16 cellular contexts compared by ENCODE assay signal in the genomic region with DNA sequence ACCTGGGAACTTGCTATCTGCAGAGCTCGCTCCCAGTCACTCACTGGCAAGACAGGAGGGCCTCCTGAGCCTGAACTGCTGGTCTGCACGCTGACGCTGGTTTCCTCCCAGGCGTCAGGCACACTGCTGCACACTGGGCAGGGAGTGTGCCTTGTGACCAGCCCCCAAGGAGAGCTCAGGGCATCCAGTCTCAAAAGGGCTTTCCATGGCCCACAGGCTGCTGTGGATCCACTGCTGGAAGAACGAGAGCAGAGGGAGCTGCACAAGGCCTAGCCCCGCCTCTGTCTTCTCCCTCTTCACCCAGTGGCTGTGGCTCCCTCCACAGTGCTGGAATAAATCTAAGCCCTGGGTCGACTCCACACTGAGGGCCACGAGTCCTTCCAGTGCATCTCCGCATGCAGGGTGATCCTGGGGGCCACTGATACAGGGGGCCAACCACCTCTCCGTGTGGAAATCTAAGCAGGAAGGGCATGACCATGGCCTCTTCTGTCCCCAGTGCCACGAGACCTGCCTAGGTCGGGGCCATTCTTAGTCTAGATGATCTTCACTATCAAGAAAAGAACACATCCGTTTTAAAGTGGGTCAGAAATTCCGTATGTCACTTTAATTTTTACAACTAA.
A peak's percentile ranks its signal among the peaks of the same experiment; 100 is the strongest.
DNase-seq lines count a peak whose midpoint lies in the region; ATAC-seq and TF ChIP-seq lines count a peak whose summit lies in the region.
"Had no signal": no experiment of that assay in that cellular context is flagged by ENCODE, and none has a peak within 500 bp of the region (broad histone marks: within the 10 kb centered on the region; RNA-seq: fewer than 3 reads in every experiment).

No MANE protein-coding gene starts in this region.

- no peak for TF ChIP-seq CTCF in heart left ventricle (IDR thresholded peaks at IDR 0.05)
- TF ChIP-seq CTCF in osteoblast (IDR thresholded peaks at IDR 0.05; ENCODE audit: extremely low read depth, low read depth, low read length): no peak

- H3K4me3 ChIP-seq in heart left ventricle (no peak overlapping the region), osteoblast (ENCODE audit: insufficient read depth, low read length) (no peak overlapping the region)
- H3K4me3 ChIP-seq: A549, GM23248, HAP-1 had no signal

- no peak overlapping the region for H2AFZ ChIP-seq in osteoblast (ENCODE audit: low read length)
- H2AFZ ChIP-seq: GM23248 had no signal

- ATAC-seq in Right ventricle myocardium superior (ENCODE audit: poor library complexity): no peak
- ATAC-seq in heart left ventricle: no peak
- ATAC-seq in HG02798 (IDR thresholded peaks at IDR 0.05; ENCODE audit: poor library complexity, unreplicated experiment): no peak
- no peak for ATAC-seq in HG02642 (IDR thresholded peaks at IDR 0.05; ENCODE audit: poor library complexity, unreplicated experiment)
- ATAC-seq: A549 had no signal

- no peak overlapping the region for H3K27ac Mint-ChIP-seq in activated CD4-positive, alpha-beta memory T cell treated with anti-CD3 and anti-CD28 coated beads for 36 hours
- no peak overlapping the region for H3K27ac Mint-ChIP-seq in activated CD4-positive, alpha-beta memory T cell treated with anti-CD3 and anti-CD28 coated beads, Interleukin-2, amount 10 ng/mL, durations not matched to agents 7 days and 5 days
- H3K27ac Mint-ChIP-seq: CD4-positive, alpha-beta T cell had no signal

- no peak overlapping the region for H3K4me3 Mint-ChIP-seq in activated CD4-positive, alpha-beta memory T cell treated with anti-CD3 and anti-CD28 coated beads for 36 hours
- no peak overlapping the region for H3K4me3 Mint-ChIP-seq in activated CD4-positive, alpha-beta memory T cell treated with anti-CD3 and anti-CD28 coated beads, Interleukin-2, amount 10 ng/mL, durations not matched to agents 7 days and 5 days
- H3K4me3 Mint-ChIP-seq: CD4-positive, alpha-beta T cell had no signal

- peaks cover 12% of the 10 kb centered on the region for H4K20me1 ChIP-seq in osteoblast (ENCODE audit: insufficient read depth, low read length)

- H3K4me2 ChIP-seq in osteoblast (ENCODE audit: insufficient read depth, low read length): no peak overlapping the region
- H3K4me2 ChIP-seq: A549 had no signal

- no peak overlapping the region for H3K27ac ChIP-seq in heart left ventricle
- H3K27ac ChIP-seq in osteoblast (ENCODE audit: low read depth, low read length): no peak overlapping the region
- H3K27ac ChIP-seq: 22Rv1, A549, C4-2B, GM23248 had no signal

- H3K36me3 Mint-ChIP-seq in activated CD4-positive, alpha-beta memory T cell treated with anti-CD3 and anti-CD28 coated beads for 36 hours: peaks cover 52% of the 10 kb centered on the region
- peaks cover 6% of the 10 kb centered on the region for H3K36me3 Mint-ChIP-seq in activated CD4-positive, alpha-beta memory T cell treated with anti-CD3 and anti-CD28 coated beads, Interleukin-2, amount 10 ng/mL, durations not matched to agents 7 days and 5 days (ENCODE audit: low read depth)

- no peaks in the 10 kb centered on the region for H3K9me3 Mint-ChIP-seq in activated CD4-positive, alpha-beta memory T cell treated with anti-CD3 and anti-CD28 coated beads for 36 hours
- H3K9me3 Mint-ChIP-seq in activated CD4-positive, alpha-beta memory T cell treated with anti-CD3 and anti-CD28 coated beads, Interleukin-2, amount 10 ng/mL, durations not matched to agents 7 days and 5 days: no peaks in the 10 kb centered on the region
- H3K9me3 Mint-ChIP-seq: CD4-positive, alpha-beta T cell had no signal

- no peak for TF ChIP-seq POLR2A in heart left ventricle (IDR thresholded peaks at IDR 0.05)

- no peaks in the 10 kb centered on the region for H3K27me3 Mint-ChIP-seq in activated CD4-positive, alpha-beta memory T cell treated with anti-CD3 and anti-CD28 coated beads for 36 hours
- no peaks in the 10 kb centered on the region for H3K27me3 Mint-ChIP-seq in activated CD4-positive, alpha-beta memory T cell treated with anti-CD3 and anti-CD28 coated beads, Interleukin-2, amount 10 ng/mL, durations not matched to agents 7 days and 5 days
- H3K27me3 Mint-ChIP-seq: CD4-positive, alpha-beta T cell had no signal

- H3K27me3 ChIP-seq in heart left ventricle (no peaks in the 10 kb centered on the region), osteoblast (ENCODE audit: insufficient read depth, low read length) (no peaks in the 10 kb centered on the region)

- intact Hi-C loops in activated CD4-positive, alpha-beta memory T cell treated with anti-CD3 and anti-CD28 coated beads for 36 hours (cut with micrococcal nuclease): no loop called here
- intact Hi-C loops in Right ventricle myocardium superior (cut with DNase I): no loop called here
- intact Hi-C loops in heart left ventricle (cut with DNase I): no loop called here

- POLR2A ChIA-PET in activated CD4-positive, alpha-beta memory T cell treated with anti-CD3 and anti-CD28 coated beads for 36 hours (lab: Charles Lee): no interaction called here
- POLR2A ChIA-PET in activated CD4-positive, alpha-beta memory T cell treated with anti-CD3 and anti-CD28 coated beads, Interleukin-2, amount 10 ng/mL, durations not matched to agents 7 days and 5 days (lab: Charles Lee): no interaction called here

- H3K9me3 ChIP-seq in heart left ventricle: no peaks in the 10 kb centered on the region
- no peaks in the 10 kb centered on the region for H3K9me3 ChIP-seq in osteoblast (ENCODE audit: low read depth, low read length)
- H3K9me3 ChIP-seq: A549, Caco-2, HAP-1 had no signal

- no peaks in the 10 kb centered on the region for H3K4me1 Mint-ChIP-seq in activated CD4-positive, alpha-beta memory T cell treated with anti-CD3 and anti-CD28 coated beads for 36 hours (ENCODE audit: low read depth)
- no peaks in the 10 kb centered on the region for H3K4me1 Mint-ChIP-seq in activated CD4-positive, alpha-beta memory T cell treated with anti-CD3 and anti-CD28 coated beads, Interleukin-2, amount 10 ng/mL, durations not matched to agents 7 days and 5 days

- CTCF ChIA-PET in activated CD4-positive, alpha-beta memory T cell treated with anti-CD3 and anti-CD28 coated beads for 36 hours (lab: Charles Lee): no interaction called here
- CTCF ChIA-PET in activated CD4-positive, alpha-beta memory T cell treated with anti-CD3 and anti-CD28 coated beads, Interleukin-2, amount 10 ng/mL, durations not matched to agents 7 days and 5 days (lab: Charles Lee): no interaction called here

- H3K4me1 ChIP-seq in heart left ventricle (peaks cover 0 to 6% (median 0%) of the 10 kb centered on the region in 12 donors), osteoblast (ENCODE audit: insufficient read depth, low read length) (peaks cover 11% of the 10 kb centered on the region)
- H3K4me1 ChIP-seq: A549, Caco-2, HAP-1 had no signal

- H3K79me2 ChIP-seq in osteoblast (ENCODE audit: insufficient read depth, low read length): no peaks in the 10 kb centered on the region

- peak; percentile 3 for DNase-seq in activated CD4-positive, alpha-beta memory T cell treated with anti-CD3 and anti-CD28 coated beads for 36 hours
- DNase-seq in activated CD4-positive, alpha-beta memory T cell treated with anti-CD3 and anti-CD28 coated beads, Interleukin-2, amount 10 ng/mL, durations not matched to agents 7 days and 5 days: no peak
- DNase-seq in Right ventricle myocardium superior (peak; percentile 10), heart left ventricle (no peak), islet precursor cell (peak; percentile 45), osteoblast (ENCODE audit: insufficient read length, low spot score, missing footprints) (peak; percentile 65)
- DNase-seq: AML-193; Caco-2; CD4-positive, alpha-beta T cell; GM23248 had no signal

- H3K36me3 ChIP-seq in heart left ventricle (peaks cover 0 to 95% (median 88%) of the 10 kb centered on the region in 9 donors), osteoblast (ENCODE audit: insufficient read depth, low read length) (peaks cover 60% of the 10 kb centered on the region)

- 90 to 91% (median 91%) methylated on average over 8 to 14 of the region's 14 CpGs for WGBS in heart left ventricle, 4 donors

Comparison
In these comparisons a context has a peak if more than half of its experiments do, and no peak if none do; other contexts are left out.
1. DNase-seq: peak in activated CD4-positive, alpha-beta memory T cell treated with anti-CD3 and anti-CD28 coated beads for 36 hours (single experiment), Right ventricle myocardium superior (single experiment), islet precursor cell (single experiment) and osteoblast (single experiment); none in activated CD4-positive, alpha-beta memory T cell treated with anti-CD3 and anti-CD28 coated beads, Interleukin-2, amount 10 ng/mL, durations not matched to agents 7 days and 5 days (single experiment) and heart left ventricle (0 of 5).